In genomic region chr19:32373614-32374295, GRCh38 we compare ENCODE assay signal across 8 cellular contexts. TPM values are rescaled to one million over a fixed set of nuclear protein-coding genes. Genes with fewer than 3 reads are reported as not detected.
DNase-seq lines count a peak whose midpoint lies in the region; ATAC-seq and TF ChIP-seq lines count a peak whose summit lies in the region.

No MANE protein-coding gene starts in this region.

- DNase-seq in SHP77 (lab: John Stamatoyannopoulos, UW) (peak; percentile 86 to 89), fibroblast of the conjunctiva (ENCODE audit: low read depth) (peak; percentile 93), NCI-H524 (lab: John Stamatoyannopoulos, UW) (no peak), CD14-positive monocyte (ENCODE audit: low spot score) (no peak)

- H3K9ac ChIP-seq in rectal smooth muscle tissue (ENCODE audit: low read length), result no peak overlapping the region

- intact Hi-C loops in CD14-positive monocyte (cut with micrococcal nuclease), result no loop called here

- H3K27me3 Mint-ChIP-seq in CD14-positive monocyte (ENCODE audit: low read depth in 3 of 3), result peaks cover 86 to 89% (median 87%) of the 10 kb centered on the region in 3 donors

- POLR2A ChIA-PET in HEK293 (lab: Yijun Ruan, JAX), result interaction anchor here (0.9 to 1.9 kb wide), 5 partner anchors 11 to 43 kb away, joined by 3 to 24 read pairs (median 4); partner anchors contain the start of genes DPY19L3 and ZNF507

- H3K4me3 Mint-ChIP-seq in CD14-positive monocyte, result peak overlapping the region in 1 of 2 donors; percentile 78

- H3K27ac Mint-ChIP-seq in CD14-positive monocyte, result no peak overlapping the region

- H3K36me3 Mint-ChIP-seq in CD14-positive monocyte, result peaks cover 32 to 34% of the 10 kb centered on the region in 2 donors

- H3K4me1 ChIP-seq in HEK293 (ENCODE audit: control insufficient read depth, insufficient read depth, low read length), result peaks cover 18% of the 10 kb centered on the region
- peaks cover 9% of the 10 kb centered on the region for H3K4me1 ChIP-seq in rectal smooth muscle tissue (ENCODE audit: control insufficient read depth, insufficient read depth, low read length)

- peaks cover 3% of the 10 kb centered on the region for H3K9me3 ChIP-seq in HEK293 (ENCODE audit: control insufficient read depth, insufficient read depth, low read depth, low read length)

- peaks cover 58 to 75% of the 10 kb centered on the region in 2 experiments for H3K36me3 ChIP-seq in HEK293 (ENCODE audit: control insufficient read depth in 2 of 2, insufficient read depth in 1 of 2, low read length in 2 of 2)
- peaks cover 15% of the 10 kb centered on the region for H3K36me3 ChIP-seq in rectal smooth muscle tissue (ENCODE audit: control insufficient read depth, insufficient read depth, low read length)

- TF ChIP-seq CTCF in HEK293 (tag by site-specific recombination; IDR thresholded peaks at IDR 0.05), result no peak
- TF ChIP-seq CTCF in CD14-positive monocyte (IDR thresholded peaks at IDR 0.05), result no peak

- peaks cover 3 to 38% (median 22%) of the 10 kb centered on the region in 7 donors for H3K9me3 Mint-ChIP-seq in CD14-positive monocyte

- CTCF ChIA-PET in HEK293 (lab: Yijun Ruan, JAX), result interaction anchor here (0.7 to 4.5 kb wide), 6 partner anchors 14 to 1704 kb away, joined by 3 to 17 read pairs (median 4); no protein-coding TSS in a partner anchor

- no peaks in the 10 kb centered on the region for H3K27me3 ChIP-seq in rectal smooth muscle tissue (ENCODE audit: control insufficient read depth, insufficient read depth, low read length)

- peak overlapping the region; percentile 47 for H3K27ac ChIP-seq in HEK293 (ENCODE audit: extremely low read depth, low read depth, low read length)
- H3K27ac ChIP-seq in rectal smooth muscle tissue (ENCODE audit: low read depth, low read length), result peak overlapping the region; percentile 56

- ATAC-seq in GM19455 (IDR thresholded peaks at IDR 0.05; ENCODE audit: unreplicated experiment) (no peak), GM19023 (IDR thresholded peaks at IDR 0.05; ENCODE audit: unreplicated experiment) (no peak)

- H3K4me1 Mint-ChIP-seq in CD14-positive monocyte, result no peaks in the 10 kb centered on the region

- H3K4me3 ChIP-seq in HEK293 (ENCODE audit: low read depth, low read length) (no peak overlapping the region), rectal smooth muscle tissue (ENCODE audit: low read length) (no peak overlapping the region)

TF ChIP-seq in HEK293, 187 proteins besides CTCF, POLR2A, EP300 and RAD21 (continues in another document):
- peak; percentile 19 for TF ChIP-seq ZNF239 (tag by site-specific recombination; IDR thresholded peaks at IDR 0.05)
- TF ChIP-seq ZNF324 (tag by site-specific recombination; IDR thresholded peaks at IDR 0.05), result peak; percentile 97
- no peak for TF ChIP-seq ZNF18 (tag by site-specific recombination; IDR thresholded peaks at IDR 0.05)
- no peak for TF ChIP-seq ZNF510 (tag by site-specific recombination; IDR thresholded peaks at IDR 0.05; ENCODE audit: insufficient replicate concordance)
- TF ChIP-seq ZNF639 (tag by site-specific recombination; IDR thresholded peaks at IDR 0.05), result peak; percentile 96
- TF ChIP-seq ZNF26 (tag by site-specific recombination; IDR thresholded peaks at IDR 0.05), result no peak
- TF ChIP-seq REST (tag by site-specific recombination; IDR thresholded peaks at IDR 0.05), result peak; percentile 43
- TF ChIP-seq ZNF302 (tag by site-specific recombination; IDR thresholded peaks at IDR 0.05; ENCODE audit: low read depth), result no peak
- TF ChIP-seq ZNF623 (tag by site-specific recombination; IDR thresholded peaks at IDR 0.05), result peak; percentile 46
- peak; percentile 44; the same call in 1 of the 2 replicates for TF ChIP-seq ATF2 (tag by site-specific recombination; IDR thresholded peaks at IDR 0.05; ENCODE audit: low read depth)
- TF ChIP-seq ZNF768 (tag by site-specific recombination; IDR thresholded peaks at IDR 0.05), result no peak
- TF ChIP-seq ZNF610 (tag by site-specific recombination; IDR thresholded peaks at IDR 0.05; ENCODE audit: borderline replicate concordance), result no peak
- peak; percentile 97 for TF ChIP-seq ZNF335 (tag by site-specific recombination; conservative IDR thresholded peaks at IDR 0.05)
- TF ChIP-seq ZFHX2 (tag by site-specific recombination; conservative IDR thresholded peaks at IDR 0.05), result no peak
- TF ChIP-seq ZNF473 (tag by site-specific recombination; IDR thresholded peaks at IDR 0.05), result 0 out of 2 replicates have a peak, but pooled peaks have one; percentile 8

RNA-seq across cellular contexts. Expression of gene ZNF507, which starts 28.3 kb away (rescaled TPM):
- polyA plus RNA-seq in CD14-positive monocyte, result under 1 TPM; 0.08 to 0.10 TPM

RNA-seq across cellular contexts. Expression of gene DPY19L3, which starts 31.8 kb away (rescaled TPM):
- 1 to 10 TPM; 6.5 to 7.7 TPM for polyA plus RNA-seq in CD14-positive monocyte

Comparison
In these comparisons a context has a peak if more than half of its experiments do, and no peak if none do; other contexts are left out.
1. DNase-seq: peak in SHP77 (2 of 2) and fibroblast of the conjunctiva (single experiment); none in NCI-H524 (0 of 2) and CD14-positive monocyte (single experiment).